ENCODE assay signal across 22 cellular contexts in genomic region chr18:75269696-75270095, GRCh38.
"Had no signal": no experiment of that assay in that cellular context is flagged by ENCODE, and none has a peak within 500 bp of the region (broad histone marks: within the 10 kb centered on the region; RNA-seq: fewer than 3 reads in every experiment).

No MANE protein-coding gene starts in this region.

- H3K9me3 Mint-ChIP-seq: activated B cell treated with CpG ODN at 0.5 μM for 24 hours; activated naive CD8-positive, alpha-beta T cell treated with anti-CD3 and anti-CD28 coated beads for 36 hours; naive thymus-derived CD8-positive, alpha-beta T cell; stimulated activated naive CD8-positive, alpha-beta T cell treated with anti-CD3 and anti-CD28 coated beads, Interleukin-15, amount 100 ng/mL, for 72 hours; T-helper 1 cell treated with Interleukin-12 subunit alpha and Interleukin-12 subunit beta and Interleukin-4 antibody, amounts not matched to agents 30 μg/mL and 1 μg/mL, for 36 hours had no signal

- ATAC-seq: activated CD4-positive, alpha-beta T cell treated with anti-CD3 and anti-CD28 coated beads for 36 hours; gastroesophageal sphincter; naive thymus-derived CD8-positive, alpha-beta T cell; stimulated activated naive CD8-positive, alpha-beta T cell treated with anti-CD3 and anti-CD28 coated beads, Interleukin-15, amount 100 ng/mL, for 72 hours had no signal

- H3K4me3 ChIP-seq: breast epithelium, coronary artery, gastroesophageal sphincter, lung, skin epidermis, suprapubic skin, tibial nerve had no signal

- H3K9me3 ChIP-seq: breast epithelium, gastroesophageal sphincter, suprapubic skin, tibial nerve had no signal

- H3K4me1 ChIP-seq: breast epithelium, suprapubic skin had no signal

- H3K4me3 Mint-ChIP-seq: activated B cell treated with CpG ODN at 0.5 μM for 24 hours; activated CD4-positive, alpha-beta T cell treated with anti-CD3 and anti-CD28 coated beads for 36 hours; activated naive CD8-positive, alpha-beta T cell treated with anti-CD3 and anti-CD28 coated beads for 36 hours; stimulated activated naive CD8-positive, alpha-beta T cell treated with anti-CD3 and anti-CD28 coated beads, Interleukin-15, amount 100 ng/mL, for 72 hours; T-helper 1 cell treated with Interleukin-12 subunit alpha and Interleukin-12 subunit beta and Interleukin-4 antibody, amounts not matched to agents 30 μg/mL and 1 μg/mL, for 36 hours had no signal

- H3K27me3 ChIP-seq: breast epithelium, gastroesophageal sphincter, suprapubic skin, tibial nerve had no signal

- DNase-seq: activated B cell treated with CpG ODN at 0.5 μM for 24 hours; activated CD4-positive, alpha-beta T cell treated with anti-CD3 and anti-CD28 coated beads for 36 hours; activated CD4-positive, alpha-beta T cell treated with anti-CD3 and anti-CD28 coated beads, Interleukin-2, amount 50 U/mL, for 4 hours; activated naive CD4-positive, alpha-beta T cell treated with Interleukin-2 at 50 U/mL for 16 hours; activated naive CD8-positive, alpha-beta T cell treated with anti-CD3 and anti-CD28 coated beads for 36 hours; activated T-cell treated with anti-CD3 and anti-CD28 coated beads, Interleukin-2, amount 50 U/mL, for 48 hours; cerebellar nuclear complex; head of caudate nucleus; islet precursor cell; naive thymus-derived CD8-positive, alpha-beta T cell; stimulated activated CD4-positive, alpha-beta T cell treated with anti-CD3 and anti-CD28 coated beads, Interleukin-1b, Interleukin-23, amount 100 ng/mL, for 48 hours; stimulated activated naive CD8-positive, alpha-beta T cell treated with anti-CD3 and anti-CD28 coated beads, Interleukin-15, amount 100 ng/mL, for 72 hours had no signal

- H3K36me3 ChIP-seq: breast epithelium, gastroesophageal sphincter, suprapubic skin, tibial nerve had no signal

- H3K27ac Mint-ChIP-seq: activated B cell treated with CpG ODN at 0.5 μM for 24 hours; activated CD4-positive, alpha-beta T cell treated with anti-CD3 and anti-CD28 coated beads for 36 hours; activated naive CD8-positive, alpha-beta T cell treated with anti-CD3 and anti-CD28 coated beads for 36 hours; progenitor cell of endocrine pancreas; stimulated activated naive CD8-positive, alpha-beta T cell treated with anti-CD3 and anti-CD28 coated beads, Interleukin-15, amount 100 ng/mL, for 72 hours; T-helper 1 cell treated with Interleukin-12 subunit alpha and Interleukin-12 subunit beta and Interleukin-4 antibody, amounts not matched to agents 30 μg/mL and 1 μg/mL, for 36 hours had no signal

- H3K27ac ChIP-seq: breast epithelium, coronary artery, epithelial cell of prostate, gastroesophageal sphincter, skin epidermis, suprapubic skin, tibial nerve had no signal

- H3K27me3 Mint-ChIP-seq: activated B cell treated with CpG ODN at 0.5 μM for 24 hours; activated CD4-positive, alpha-beta T cell treated with anti-CD3 and anti-CD28 coated beads for 36 hours; activated naive CD8-positive, alpha-beta T cell treated with anti-CD3 and anti-CD28 coated beads for 36 hours; naive thymus-derived CD8-positive, alpha-beta T cell; progenitor cell of endocrine pancreas; stimulated activated naive CD8-positive, alpha-beta T cell treated with anti-CD3 and anti-CD28 coated beads, Interleukin-15, amount 100 ng/mL, for 72 hours had no signal
